11 cellular contexts compared by ENCODE assay signal in genomic region chr4:94567811-94568210, GRCh38.
A peak's percentile ranks its signal among the peaks of the same experiment; 100 is the strongest.
DNase-seq lines count a peak whose midpoint lies in the region; ATAC-seq, FAIRE-seq and TF ChIP-seq lines count a peak whose summit lies in the region.
"Had no signal": no experiment of that assay in that cellular context is flagged by ENCODE, and none has a peak within 500 bp of the region (broad histone marks: within the 10 kb centered on the region; RNA-seq: fewer than 3 reads in every experiment).

No MANE protein-coding gene starts in this region.

- H3K9me1 ChIP-seq in K562 (ENCODE audit: control insufficient read depth, insufficient read depth, low read length), result no peaks in the 10 kb centered on the region

- H2AFZ ChIP-seq in K562 (ENCODE audit: low read depth, low read length), result no peak overlapping the region

- TF ChIP-seq POLR2A in K562 (conservative IDR thresholded peaks at IDR 0.05), result no peak

- no peaks in the 10 kb centered on the region for H3K9me3 ChIP-seq in CD8-positive, alpha-beta memory T cell (ENCODE audit: low read length)
- H3K9me3 ChIP-seq in K562 (replicated peaks; ENCODE audit: control insufficient read depth, insufficient read depth, low read depth, low read length) (no peaks in the 10 kb centered on the region; the same call in 1 of the 2 replicates), aorta (ENCODE audit: control insufficient read depth, low read length) (no peaks in the 10 kb centered on the region)
- H3K9me3 ChIP-seq: BLaER1 had no signal

- peak; percentile 73 for FAIRE-seq in GM19239 (lab: Jason Lieb, UNC)
- peak; percentile 37 for FAIRE-seq in K562 (lab: Jason Lieb, UNC)

- H3K27ac ChIP-seq in CD8-positive, alpha-beta memory T cell (ENCODE audit: low read depth, low read length), result no peak overlapping the region
- H3K27ac ChIP-seq in K562 (ENCODE audit: extremely low read depth, low read depth, low read length) (no peak overlapping the region), aorta (ENCODE audit: low read depth in 1 of 2, low read length in 2 of 2) (no peak overlapping the region), foreskin keratinocyte (no peak overlapping the region)
- H3K27ac ChIP-seq: BLaER1 had no signal

- no peak overlapping the region for H3K4me2 ChIP-seq in K562 (ENCODE audit: insufficient read depth, low read length)
- H3K4me2 ChIP-seq: BLaER1 had no signal

- H3K4me3 Mint-ChIP-seq in CD8-positive, alpha-beta memory T cell, result peak overlapping the region in 6 of 7 donors; percentile 4 to 76 (median 68)

- TF ChIP-seq EP300 in K562 (IDR thresholded peaks at IDR 0.05; ENCODE audit: low read length), result no peak

- peak overlapping the region in 2 of 8 donors; percentile 48 to 64 for H3K27ac Mint-ChIP-seq in CD8-positive, alpha-beta memory T cell

- no peaks in the 10 kb centered on the region for H4K20me1 ChIP-seq in K562 (replicated peaks; ENCODE audit: control insufficient read depth, insufficient read depth, low read length)
- H4K20me1 ChIP-seq: BLaER1 had no signal

- intact Hi-C loops in K562 (cut with micrococcal nuclease) (no loop called here), aorta (cut with DNase I) (no loop called here)

- POLR2A ChIA-PET in CD8-positive, alpha-beta memory T cell (lab: Charles Lee), result no interaction called here
- POLR2A ChIA-PET in K562 (lab: Yijun Ruan, JAX), result no interaction called here

- H3K27me3 ChIP-seq in CD8-positive, alpha-beta memory T cell (ENCODE audit: insufficient read depth, low read length, poor library complexity, severe bottlenecking), result no peaks in the 10 kb centered on the region
- H3K27me3 ChIP-seq in K562 (ENCODE audit: control insufficient read depth in 2 of 2, insufficient read depth in 2 of 2, low read length in 2 of 2) (no peaks in the 10 kb centered on the region), aorta (ENCODE audit: control insufficient read depth in 1 of 2, insufficient read depth in 2 of 2, low read length in 1 of 2) (no peaks in the 10 kb centered on the region), foreskin keratinocyte (no peaks in the 10 kb centered on the region)
- H3K27me3 ChIP-seq: BLaER1 had no signal

- no peak for TF ChIP-seq RAD21 in K562 (CRISPR knock-in tag; conservative IDR thresholded peaks at IDR 0.05 in 1 of 2, IDR thresholded peaks at IDR 0.05 in 1 of 2)

- H3K36me3 Mint-ChIP-seq in CD8-positive, alpha-beta memory T cell, result no peaks in the 10 kb centered on the region

- H3K4me1 ChIP-seq in CD8-positive, alpha-beta memory T cell (ENCODE audit: insufficient read depth, low read length), result no peaks in the 10 kb centered on the region
- H3K4me1 ChIP-seq in K562 (replicated peaks in 1 of 2; ENCODE audit: control insufficient read depth in 2 of 2, insufficient read depth in 2 of 2, low read length in 2 of 2) (no peaks in the 10 kb centered on the region; a peak in 1 of 5 replicates), aorta (ENCODE audit: control insufficient read depth in 1 of 2, insufficient read depth in 2 of 2, low read length in 2 of 2) (peaks cover 3 to 4% of the 10 kb centered on the region in 2 donors), foreskin keratinocyte (peaks cover 7% of the 10 kb centered on the region)

- H3K9ac ChIP-seq in K562 (ENCODE audit: insufficient read depth in 1 of 2, low read depth in 2 of 2, low read length in 2 of 2), result no peak overlapping the region
- H3K9ac ChIP-seq: BLaER1 had no signal

- DNase-seq in CD8-positive, alpha-beta memory T cell, result no peak
- DNase-seq in GM19239 (ENCODE audit: insufficient read length, low spot score), result no peak
- DNase-seq in K562 (ENCODE audit: extremely low read depth in 1 of 4, low spot score in 3 of 4), result no peak
- no peak for DNase-seq in C1 segment of cervical spinal cord (lab: John Stamatoyannopoulos, UW)
- no peak for DNase-seq in anterior cingulate cortex (lab: John Stamatoyannopoulos, UW)
- no peak for DNase-seq in aorta
- no peak for DNase-seq in foreskin keratinocyte
- DNase-seq: kidney glomerular epithelial cell; stimulated activated CD4-positive, alpha-beta T cell treated with anti-CD3 and anti-CD28 coated beads, Interleukin-2, amount 100 ng/mL, for 48 hours had no signal

- no peaks in the 10 kb centered on the region for H3K27me3 Mint-ChIP-seq in CD8-positive, alpha-beta memory T cell

- peaks cover 22% of the 10 kb centered on the region; the same call in 2 of the 3 replicates for H3K79me2 ChIP-seq in K562 (ENCODE audit: control insufficient read depth, insufficient read depth, low read length)

- peak; percentile 76 for ATAC-seq in HG02885 (IDR thresholded peaks at IDR 0.05; ENCODE audit: poor library complexity, unreplicated experiment)
- 0 out of 3 replicates have a peak, but pooled peaks have one; percentile 19 for ATAC-seq in K562
- ATAC-seq in aorta (ENCODE audit: low FRiP score), result no peak
- no peak for ATAC-seq in foreskin keratinocyte

- no peaks in the 10 kb centered on the region for H3K36me3 ChIP-seq in CD8-positive, alpha-beta memory T cell (ENCODE audit: insufficient read depth, low read length)
- no peaks in the 10 kb centered on the region for H3K36me3 ChIP-seq in K562 (ENCODE audit: control insufficient read depth, insufficient read depth, low read length)
- H3K36me3 ChIP-seq in aorta (ENCODE audit: control insufficient read depth in 1 of 2, insufficient read depth in 2 of 2, low read length in 1 of 2), result no peaks in the 10 kb centered on the region
- H3K36me3 ChIP-seq: BLaER1 had no signal

- in situ Hi-C loops in K562 (cut with MboI), result no loop called here

- H3K9me3 Mint-ChIP-seq in CD8-positive, alpha-beta memory T cell, result no peaks in the 10 kb centered on the region

- no peak overlapping the region for H3K4me3 ChIP-seq in CD8-positive, alpha-beta memory T cell (ENCODE audit: low read length)
- no peak overlapping the region for H3K4me3 ChIP-seq in K562
- H3K4me3 ChIP-seq in aorta (ENCODE audit: low read length in 2 of 2), result no peak overlapping the region
- H3K4me3 ChIP-seq: BLaER1 had no signal

- WGBS in K562 (ENCODE audit: insufficient coverage, low coverage, missing lambda C conversion rate), result 26% methylated on average over 5 of the region's 5 CpGs
- WGBS in aorta, 2 donors, result 8 to 9% methylated on average over 5 of the region's 5 CpGs

- CTCF ChIA-PET in CD8-positive, alpha-beta memory T cell (lab: Charles Lee), result no interaction called here
- CTCF ChIA-PET in K562 (lab: Yijun Ruan, JAX; ENCODE audit: low intra/inter-chr PET ratio), result no interaction called here

- peaks cover 8 to 15% (median 13%) of the 10 kb centered on the region in 3 donors for H3K4me1 Mint-ChIP-seq in CD8-positive, alpha-beta memory T cell

- BruUV-seq in K562 (replicated peaks; lab: Mats Ljungman, UMichigan), result no TSS peak

- TF ChIP-seq CTCF in K562 (IDR thresholded peaks at IDR 0.05 in 2 of 3, conservative IDR thresholded peaks at IDR 0.05 in 1 of 3; ENCODE audit: insufficient read depth in 2 of 3, low read depth in 1 of 3, low read length in 3 of 3), result no peak
- no peak for TF ChIP-seq CTCF in foreskin keratinocyte (conservative IDR thresholded peaks at IDR 0.05)

TF ChIP-seq in K562, 482 proteins besides CTCF, POLR2A, EP300 and RAD21 (continues in another document):
- TF ChIP-seq MTA3 (IDR thresholded peaks at IDR 0.05; ENCODE audit: borderline replicate concordance) (no peak), CBFA2T2 (conservative IDR thresholded peaks at IDR 0.05) (no peak), EZH2 (IDR thresholded peaks at IDR 0.05; ENCODE audit: borderline replicate concordance, low read depth, low read length) (no peak), PTTG1 (tag; IDR thresholded peaks at IDR 0.05; ENCODE audit: low read depth) (no peak), HNRNPK (IDR thresholded peaks at IDR 0.05; ENCODE audit: low read depth, low read length, poor library complexity, severe bottlenecking) (no peak), FOXJ3 (CRISPR knock-in tag; IDR thresholded peaks at IDR 0.05) (no peak), ZNF175 (CRISPR knock-in tag; IDR thresholded peaks at IDR 0.05; ENCODE audit: low read depth) (no peak), TSHZ1 (CRISPR knock-in tag; IDR thresholded peaks at IDR 0.05) (no peak), ZZZ3 (IDR thresholded peaks at IDR 0.05) (no peak)

Comparison
In these comparisons a context has a peak if more than half of its experiments do, and no peak if none do; other contexts are left out.
1. ATAC-seq: peak in HG02885 (single experiment) and K562 (single experiment); none in aorta (single experiment) and foreskin keratinocyte (single experiment).